8 cellular contexts compared by ENCODE assay signal in genomic region chr18:32091724-32092421, GRCh38. TPM values are rescaled to one million over a fixed set of nuclear protein-coding genes. Genes with fewer than 3 reads are reported as not detected.
DNase-seq lines count a peak whose midpoint lies in the region; ATAC-seq, FAIRE-seq and TF ChIP-seq lines count a peak whose summit lies in the region.

A gene with protein sequence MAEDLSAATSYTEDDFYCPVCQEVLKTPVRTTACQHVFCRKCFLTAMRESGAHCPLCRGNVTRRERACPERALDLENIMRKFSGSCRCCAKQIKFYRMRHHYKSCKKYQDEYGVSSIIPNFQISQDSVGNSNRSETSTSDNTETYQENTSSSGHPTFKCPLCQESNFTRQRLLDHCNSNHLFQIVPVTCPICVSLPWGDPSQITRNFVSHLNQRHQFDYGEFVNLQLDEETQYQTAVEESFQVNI (plus strand): TSS chr18:32091874. CDS start chr18:32092777, 903 bp downstream.

- peak within 1 kb of the TSS; percentile 98 for H3K4me3 Mint-ChIP-seq in dendritic cell treated with granulocyte-macrophage colony-stimulating factor and Interleukin-4, amounts not matched to agents 40 ng/mL and 50 ng/mL, for 4 days

- H3K27ac Mint-ChIP-seq in dendritic cell treated with granulocyte-macrophage colony-stimulating factor and Interleukin-4, amounts not matched to agents 40 ng/mL and 50 ng/mL, for 4 days, result peak within 1 kb of the TSS; percentile 97

- peaks cover 44% of the 10 kb centered on the region for H4K20me1 ChIP-seq in BLaER1
- peaks cover 22% of the 10 kb centered on the region; the same call in 1 of the 2 replicates for H4K20me1 ChIP-seq in HepG2 (ENCODE audit: insufficient read depth, low read length)

- ATAC-seq in GM19351 (IDR thresholded peaks at IDR 0.05; ENCODE audit: unreplicated experiment), result peak; percentile 58
- peak; percentile 55 for ATAC-seq in HG03520 (IDR thresholded peaks at IDR 0.05; ENCODE audit: unreplicated experiment)
- ATAC-seq in HepG2, result peak; percentile 74

- H3K36me3 ChIP-seq in BLaER1 (peaks cover 20% of the 10 kb centered on the region), HepG2 (replicated peaks in 1 of 2; ENCODE audit: control insufficient read depth in 1 of 2, insufficient read depth in 2 of 2, low read length in 2 of 2) (peaks cover 5 to 12% of the 10 kb centered on the region in 2 experiments; a peak in 3 of 5 replicates)

- WGBS in HepG2 (ENCODE audit: low lambda C conversion rate), result 1% methylated on average over 30 of the region's 75 CpGs

- TF ChIP-seq POLR2A in HepG2 (IDR thresholded peaks at IDR 0.05; ENCODE audit: insufficient read depth in 1 of 2, low read depth in 2 of 2, low read length in 2 of 2), result peak; percentile 44 to 63; a peak in 3 of 4 replicates

- peaks cover 45% of the 10 kb centered on the region for H3K36me3 Mint-ChIP-seq in dendritic cell treated with granulocyte-macrophage colony-stimulating factor and Interleukin-4, amounts not matched to agents 40 ng/mL and 50 ng/mL, for 4 days (ENCODE audit: low read depth)

- in situ Hi-C loops in HepG2 (cut with HindIII; ENCODE audit: extremely low pct_ligation_motif_present, low pct_unique_long_range_greater_than_20kb), result no loop called here

- DNase-seq in NCI-H69 (lab: John Stamatoyannopoulos, UW) (peak; percentile 98), HepG2 (ENCODE audit: low spot score) (peak; percentile 59)
- peak; percentile 86 for DNase-seq in activated CD4-positive, alpha-beta T cell treated with anti-CD3 and anti-CD28 coated beads, Interleukin-2, amount 50 U/mL, for 1 hour
- DNase-seq in stimulated activated CD4-positive, alpha-beta T cell treated with anti-CD3 and anti-CD28 coated beads, Interleukin-4, amount 100 ng/mL, for 1 hour, result peak; percentile 85

- H3K9me3 ChIP-seq in BLaER1 (no peaks in the 10 kb centered on the region), HepG2 (ENCODE audit: low read length) (no peaks in the 10 kb centered on the region)

- no peak within 1 kb of the TSS for H2AFZ ChIP-seq in HepG2 (ENCODE audit: low read length)

- no peak for FAIRE-seq in HepG2 (lab: Jason Lieb, UNC)

- TSS peak; percentile 79 for BruUV-seq in HepG2 (replicated peaks; lab: Mats Ljungman, UMichigan)

- POLR2A ChIA-PET in HepG2 (lab: Yijun Ruan, JAX), result interaction anchor here (0.8 to 1.4 kb wide), 10 partner anchors 8 to 580 kb away, joined by 3 to 7 read pairs (median 3); partner anchors contain the start of genes RNF125 and TRAPPC8

- intact Hi-C loops in dendritic cell treated with granulocyte-macrophage colony-stimulating factor and Interleukin-4, amounts not matched to agents 40 ng/mL and 50 ng/mL, for 4 days (cut with micrococcal nuclease), result loop anchor here (1.0 to 10.0 kb wide), 4 partner anchors 43 to 407 kb away; partner anchors contain the start of genes B4GALT6, RNF125 and TRAPPC8
- intact Hi-C loops in HepG2 (cut with micrococcal nuclease; ENCODE audit: unreplicated experiment), result loop anchor here (10.0 kb wide), 1 partner anchor 507 kb away; no protein-coding TSS in a partner anchor

- H3K27ac ChIP-seq in BLaER1 (peak within 1 kb of the TSS; percentile 97), HepG2 (ENCODE audit: extremely low read length, insufficient read depth, low read length) (peak within 1 kb of the TSS; percentile 98)

- no peaks in the 10 kb centered on the region for H3K27me3 Mint-ChIP-seq in dendritic cell treated with granulocyte-macrophage colony-stimulating factor and Interleukin-4, amounts not matched to agents 40 ng/mL and 50 ng/mL, for 4 days

- H3K79me2 ChIP-seq in HepG2 (ENCODE audit: insufficient read depth, low read length), result peaks cover 38% of the 10 kb centered on the region

- H3K27me3 ChIP-seq in BLaER1, result no peaks in the 10 kb centered on the region
- H3K27me3 ChIP-seq in HepG2 (ENCODE audit: control insufficient read depth in 1 of 2, insufficient read depth in 2 of 2, low read length in 2 of 2), result no peaks in the 10 kb centered on the region; a peak in 1 of 5 replicates

- CTCF ChIA-PET in HepG2 (lab: Yijun Ruan, JAX; ENCODE audit: low intra/inter-chr PET ratio, low total read pairs), result no interaction called here

- TF ChIP-seq CTCF in HepG2 (CRISPR knock-in tag; IDR thresholded peaks at IDR 0.05), result peak; percentile 20; the same call in 1 of the 2 replicates

- peak within 1 kb of the TSS; percentile 98 for H3K4me3 ChIP-seq in BLaER1
- peak within 1 kb of the TSS; percentile 79 to 93 (median 92) for H3K4me3 ChIP-seq in HepG2 (replicated peaks in 1 of 3; ENCODE audit: insufficient read depth in 1 of 3, low read depth in 2 of 3, low read length in 3 of 3)

- TF ChIP-seq EP300 in HepG2 (IDR thresholded peaks at IDR 0.05; ENCODE audit: low read depth in 2 of 2, low read length in 2 of 2) (no peak), HepG2 (CRISPR knock-in tag; IDR thresholded peaks at IDR 0.05; ENCODE audit: borderline replicate concordance) (no peak)

- TF ChIP-seq RAD21 in HepG2 (CRISPR knock-in tag; IDR thresholded peaks at IDR 0.05), result 0 out of 2 replicates have a peak, but pooled peaks have one; percentile 40

- H3K9ac ChIP-seq in BLaER1, result peak within 1 kb of the TSS; percentile 97
- H3K9ac ChIP-seq in HepG2 (ENCODE audit: insufficient read depth, low read depth, low read length), result peak within 1 kb of the TSS; percentile 92

- H3K4me2 ChIP-seq in BLaER1 (peak within 1 kb of the TSS; percentile 86), HepG2 (ENCODE audit: low read depth, low read length) (peak within 1 kb of the TSS; percentile 94)

- no peaks in the 10 kb centered on the region for H3K9me3 Mint-ChIP-seq in dendritic cell treated with granulocyte-macrophage colony-stimulating factor and Interleukin-4, amounts not matched to agents 40 ng/mL and 50 ng/mL, for 4 days

- peaks cover 42% of the 10 kb centered on the region for H3K4me1 ChIP-seq in BLaER1
- H3K4me1 ChIP-seq in HepG2 (ENCODE audit: insufficient read depth, low read length), result peaks cover 43% of the 10 kb centered on the region

- peaks cover 51% of the 10 kb centered on the region for H3K4me1 Mint-ChIP-seq in dendritic cell treated with granulocyte-macrophage colony-stimulating factor and Interleukin-4, amounts not matched to agents 40 ng/mL and 50 ng/mL, for 4 days (ENCODE audit: low read depth)

TF ChIP-seq in HepG2, 621 proteins besides CTCF, POLR2A, EP300 and RAD21 (continues in another document):
- no peak for TF ChIP-seq ZNF512 (CRISPR knock-in tag; IDR thresholded peaks at IDR 0.05)
- TF ChIP-seq DDIT3 (CRISPR knock-in tag; IDR thresholded peaks at IDR 0.05), result no peak
- TF ChIP-seq, protein P1, sequence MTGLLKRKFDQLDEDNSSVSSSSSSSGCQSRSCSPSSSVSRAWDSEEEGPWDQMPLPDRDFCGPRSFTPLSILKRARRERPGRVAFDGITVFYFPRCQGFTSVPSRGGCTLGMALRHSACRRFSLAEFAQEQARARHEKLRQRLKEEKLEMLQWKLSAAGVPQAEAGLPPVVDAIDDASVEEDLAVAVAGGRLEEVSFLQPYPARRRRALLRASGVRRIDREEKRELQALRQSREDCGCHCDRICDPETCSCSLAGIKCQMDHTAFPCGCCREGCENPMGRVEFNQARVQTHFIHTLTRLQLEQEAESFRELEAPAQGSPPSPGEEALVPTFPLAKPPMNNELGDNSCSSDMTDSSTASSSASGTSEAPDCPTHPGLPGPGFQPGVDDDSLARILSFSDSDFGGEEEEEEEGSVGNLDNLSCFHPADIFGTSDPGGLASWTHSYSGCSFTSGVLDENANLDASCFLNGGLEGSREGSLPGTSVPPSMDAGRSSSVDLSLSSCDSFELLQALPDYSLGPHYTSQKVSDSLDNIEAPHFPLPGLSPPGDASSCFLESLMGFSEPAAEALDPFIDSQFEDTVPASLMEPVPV (CRISPR knock-in tag; IDR thresholded peaks at IDR 0.05), result peak; percentile 88
- TF ChIP-seq HNF4G (IDR thresholded peaks at IDR 0.05; ENCODE audit: borderline replicate concordance, low read depth, low read length), result no peak
- no peak; the same call in 1 of the 2 replicates for TF ChIP-seq HNF4G (CRISPR knock-in tag; IDR thresholded peaks at IDR 0.05; ENCODE audit: borderline replicate concordance, low read depth)

RNA-seq across cellular contexts. Expression of the gene that starts here (rescaled TPM):
- total RNA-seq in HepG2 (2016; rRNA removed; fragmentation: Illumina TruSeq; extraction: Trizol), result 33.6 and 44.8 TPM in 2 replicates
- total RNA-seq in HepG2 (2016; cell fraction: cytosol; rRNA removed; fragmentation: Illumina TruSeq; extraction: Trizol; ENCODE audit: low read depth), result 26.6 and 29.1 TPM in 2 replicates
- 38.1 and 50.2 TPM in 2 replicates for total RNA-seq in HepG2 (2016; cell fraction: insoluble cytoplasmic fraction; rRNA removed; fragmentation: Illumina TruSeq; extraction: Trizol)
- total RNA-seq in HepG2 (2016; cell fraction: membrane; rRNA removed; fragmentation: Illumina TruSeq; extraction: Trizol), result 35.2 and 40.9 TPM in 2 replicates
- total RNA-seq in HepG2 (2016; cell fraction: nucleus; rRNA removed; fragmentation: Illumina TruSeq; extraction: Trizol), result 14.5 and 18.4 TPM in 2 replicates
- polyA plus RNA-seq in HepG2 (2011; rRNA removed), result 11.0 and 14.6 TPM in 2 replicates
- 11.9 and 14.5 TPM in 2 replicates for polyA plus RNA-seq in HepG2 (2011; cell fraction: cytosol; rRNA removed)
- 8.4 and 10.3 TPM in 2 replicates for polyA plus RNA-seq in HepG2 (2011; cell fraction: nucleus; rRNA removed)
- 15.0 and 21.5 TPM in 2 replicates for polyA plus RNA-seq in HepG2 (2012)
- polyA plus RNA-seq in HepG2 (2016; cell fraction: cytosol; fragmentation: Illumina TruSeq; extraction: Trizol; ENCODE audit: low read depth), result 8.5 and 9.4 TPM in 2 replicates
- polyA plus RNA-seq in HepG2 (2016; cell fraction: insoluble cytoplasmic fraction; fragmentation: Illumina TruSeq; extraction: Trizol; ENCODE audit: low read depth), result 38.7 and 40.4 TPM in 2 replicates
- 14.3 and 18.4 TPM in 2 replicates for polyA plus RNA-seq in HepG2 (2016; cell fraction: membrane; fragmentation: Illumina TruSeq; extraction: Trizol; ENCODE audit: low read depth)
- polyA plus RNA-seq in HepG2 (2016; cell fraction: nucleus; fragmentation: Illumina TruSeq; extraction: Trizol; ENCODE audit: insufficient read depth, low read depth), result 20.7 and 21.5 TPM in 2 replicates
- polyA minus RNA-seq in HepG2 (2011; rRNA and poly(A)+ RNA removed; ENCODE audit: low replicate concordance), result 40.1 and 42.9 TPM in 2 replicates
- 30.0 and 36.7 TPM in 2 replicates for polyA minus RNA-seq in HepG2 (2011; cell fraction: cytosol; rRNA and poly(A)+ RNA removed)
- 16.7 and 21.9 TPM in 2 replicates for polyA minus RNA-seq in HepG2 (2011; cell fraction: nucleus; rRNA and poly(A)+ RNA removed)

Comparison
In these comparisons a context has a peak if more than half of its experiments do, and no peak if none do; other contexts are left out.
1. Peak in every context shown above with its lines: DNase-seq, ATAC-seq, H3K4me3 ChIP-seq and H3K27ac ChIP-seq.